In genomic region chr19:41910240-41910991, GRCh38 we compare ENCODE assay signal across 18 cellular contexts. TPM values are rescaled to one million over a fixed set of nuclear protein-coding genes. Genes with fewer than 3 reads are reported as not detected.
A peak's percentile ranks its signal among the peaks of the same experiment; 100 is the strongest.
DNase-seq lines count a peak whose midpoint lies in the region; ATAC-seq and TF ChIP-seq lines count a peak whose summit lies in the region.
"Had no signal": no experiment of that assay in that cellular context is flagged by ENCODE, and none has a peak within 500 bp of the region (broad histone marks: within the 10 kb centered on the region; RNA-seq: fewer than 3 reads in every experiment).

No MANE protein-coding gene starts in this region.

- POLR2A ChIA-PET in activated CD4-positive, alpha-beta T cell treated with anti-CD3 and anti-CD28 coated beads, Interleukin-2, amount 10 ng/mL, durations not matched to agents 7 days and 5 days (lab: Charles Lee) = no interaction called here

- no peak for TF ChIP-seq CTCF in natural killer cell (IDR thresholded peaks at IDR 0.05)

- peaks cover 25% of the 10 kb centered on the region for H3K36me3 Mint-ChIP-seq in activated CD4-positive, alpha-beta T cell treated with anti-CD3 and anti-CD28 coated beads, Interleukin-2, amount 10 ng/mL, durations not matched to agents 7 days and 5 days (ENCODE audit: low read depth)
- peaks cover 9% of the 10 kb centered on the region for H3K36me3 Mint-ChIP-seq in activated naive CD8-positive, alpha-beta T cell treated with anti-CD3 and anti-CD28 coated beads, Interleukin-2, amount 50 U/mL, for 24 hours (ENCODE audit: low read depth)
- no peaks in the 10 kb centered on the region for H3K36me3 Mint-ChIP-seq in natural killer cell

- H3K4me1 Mint-ChIP-seq in activated CD4-positive, alpha-beta T cell treated with anti-CD3 and anti-CD28 coated beads, Interleukin-2, amount 10 ng/mL, durations not matched to agents 7 days and 5 days = peaks cover 27% of the 10 kb centered on the region
- H3K4me1 Mint-ChIP-seq in activated naive CD8-positive, alpha-beta T cell treated with anti-CD3 and anti-CD28 coated beads, Interleukin-2, amount 50 U/mL, for 24 hours = peaks cover 21% of the 10 kb centered on the region
- peaks cover 32% of the 10 kb centered on the region in 2 donors for H3K4me1 Mint-ChIP-seq in natural killer cell

- H3K27ac Mint-ChIP-seq in activated CD4-positive, alpha-beta T cell treated with anti-CD3 and anti-CD28 coated beads, Interleukin-2, amount 10 ng/mL, durations not matched to agents 7 days and 5 days = peak overlapping the region; percentile 7
- peak overlapping the region; percentile 33 for H3K27ac Mint-ChIP-seq in activated naive CD8-positive, alpha-beta T cell treated with anti-CD3 and anti-CD28 coated beads, Interleukin-2, amount 50 U/mL, for 24 hours
- peak overlapping the region; percentile 45 to 84 for H3K27ac Mint-ChIP-seq in natural killer cell
- H3K27ac Mint-ChIP-seq: stimulated activated memory B cell treated with anti-CD40 and anti-IgM and Interleukin-4, amounts not matched to agents 10 μg/mL and 1 μg/mL and 100 μg/mL, for 72 hours had no signal

- intact Hi-C loops in natural killer cell (cut with micrococcal nuclease) = no loop called here

- CTCF ChIA-PET in activated CD4-positive, alpha-beta T cell treated with anti-CD3 and anti-CD28 coated beads, Interleukin-2, amount 10 ng/mL, durations not matched to agents 7 days and 5 days (lab: Charles Lee) = interaction anchor here (0.6 to 2.0 kb wide), 2 partner anchors 24 to 1426 kb away, joined by 3 to 5 read pairs; no protein-coding TSS in a partner anchor

- peak; percentile 4 for ATAC-seq in activated naive CD8-positive, alpha-beta T cell treated with anti-CD3 and anti-CD28 coated beads, Interleukin-2, amount 50 U/mL, for 24 hours
- ATAC-seq in natural killer cell = peak in 1 of 3 donors; percentile 9
- ATAC-seq: left cardiac atrium; stimulated activated memory B cell treated with anti-CD40 and anti-IgM and Interleukin-4, amounts not matched to agents 10 μg/mL and 1 μg/mL and 100 μg/mL, for 72 hours had no signal

- H3K4me3 Mint-ChIP-seq in activated CD4-positive, alpha-beta T cell treated with anti-CD3 and anti-CD28 coated beads, Interleukin-2, amount 10 ng/mL, durations not matched to agents 7 days and 5 days = no peak overlapping the region
- no peak overlapping the region for H3K4me3 Mint-ChIP-seq in activated naive CD8-positive, alpha-beta T cell treated with anti-CD3 and anti-CD28 coated beads, Interleukin-2, amount 50 U/mL, for 24 hours
- H3K4me3 Mint-ChIP-seq in natural killer cell = no peak overlapping the region
- H3K4me3 Mint-ChIP-seq: stimulated activated memory B cell treated with anti-CD40 and anti-IgM and Interleukin-4, amounts not matched to agents 10 μg/mL and 1 μg/mL and 100 μg/mL, for 72 hours had no signal

- H3K9me3 Mint-ChIP-seq in activated CD4-positive, alpha-beta T cell treated with anti-CD3 and anti-CD28 coated beads, Interleukin-2, amount 10 ng/mL, durations not matched to agents 7 days and 5 days = no peaks in the 10 kb centered on the region
- no peaks in the 10 kb centered on the region for H3K9me3 Mint-ChIP-seq in activated naive CD8-positive, alpha-beta T cell treated with anti-CD3 and anti-CD28 coated beads, Interleukin-2, amount 50 U/mL, for 24 hours
- H3K9me3 Mint-ChIP-seq in natural killer cell = no peaks in the 10 kb centered on the region
- H3K9me3 Mint-ChIP-seq: stimulated activated memory B cell treated with anti-CD40 and anti-IgM and Interleukin-4, amounts not matched to agents 10 μg/mL and 1 μg/mL and 100 μg/mL, for 72 hours had no signal

- no peak for DNase-seq in activated CD4-positive, alpha-beta T cell treated with anti-CD3 and anti-CD28 coated beads, Interleukin-2, amount 10 ng/mL, durations not matched to agents 7 days and 5 days
- no peak for DNase-seq in activated CD4-positive, alpha-beta T cell treated with anti-CD3 and anti-CD28 coated beads, Interleukin-2, amount 50 U/mL, for 1 hour
- DNase-seq in HT-29 (ENCODE audit: low spot score) (peak; percentile 28), natural killer cell (no peak), NCI-H2081 (lab: John Stamatoyannopoulos, UW) (no peak), AML-193 (lab: John Stamatoyannopoulos, UW) (no peak), epidermal melanocyte (ENCODE audit: insufficient read length, low spot score) (no peak)
- DNase-seq in activated naive CD8-positive, alpha-beta T cell treated with anti-CD3 and anti-CD28 coated beads, Interleukin-2, amount 50 U/mL, for 24 hours = no peak
- DNase-seq: activated gamma-delta T cell treated with Interleukin-2 at 50 U/mL for 16 hours; effector CD4-positive, alpha-beta T cell; hypothalamus; KG1; left cardiac atrium; NCI-H1105 treated with DMSO at 0.1 percent for 48 hours; NCI-H345; small intestine had no signal

- peaks cover 34% of the 10 kb centered on the region for H3K27me3 Mint-ChIP-seq in activated CD4-positive, alpha-beta T cell treated with anti-CD3 and anti-CD28 coated beads, Interleukin-2, amount 10 ng/mL, durations not matched to agents 7 days and 5 days
- peaks cover 27% of the 10 kb centered on the region for H3K27me3 Mint-ChIP-seq in activated naive CD8-positive, alpha-beta T cell treated with anti-CD3 and anti-CD28 coated beads, Interleukin-2, amount 50 U/mL, for 24 hours
- H3K27me3 Mint-ChIP-seq in natural killer cell (ENCODE audit: low read depth in 2 of 2) = peaks cover 0 to 18% of the 10 kb centered on the region in 2 donors

RNA-seq across cellular contexts. Expression of gene ERFL, which starts 17.8 kb away (rescaled TPM):
- 1 to 10 TPM; 1.5 to 1.6 TPM for total RNA-seq in activated CD4-positive, alpha-beta T cell treated with anti-CD3 and anti-CD28 coated beads, Interleukin-2, amount 10 ng/mL, durations not matched to agents 7 days and 5 days
- total RNA-seq in HT-29 (2014; rRNA removed; shearing (Covaris generic)) = 0.39 and 0.64 TPM in 2 replicates
- total RNA-seq in natural killer cell = 1 to 10 TPM; 1.1 to 2.1 (median 1.5) TPM
- total RNA-seq: urinary bladder had no signal

RNA-seq across cellular contexts. Expression of gene ARHGEF1, which starts 27.4 kb away (rescaled TPM):
- 100 to 1,000 TPM; 663 to 761 TPM for total RNA-seq in activated CD4-positive, alpha-beta T cell treated with anti-CD3 and anti-CD28 coated beads, Interleukin-2, amount 10 ng/mL, durations not matched to agents 7 days and 5 days
- 189 and 199 TPM in 2 replicates for total RNA-seq in HT-29 (2014; rRNA removed; shearing (Covaris generic))
- total RNA-seq in natural killer cell = 1,000 to 10,000 TPM; 1,177 to 1,409 (median 1,354) TPM

RNA-seq across cellular contexts. Expression of gene CD79A, which starts 33.3 kb away (rescaled TPM):
- 1 to 10 TPM; 2.9 to 4.7 TPM for total RNA-seq in activated CD4-positive, alpha-beta T cell treated with anti-CD3 and anti-CD28 coated beads, Interleukin-2, amount 10 ng/mL, durations not matched to agents 7 days and 5 days
- total RNA-seq in HT-29 (2014; rRNA removed; shearing (Covaris generic)) = 0.81 and 1.4 TPM in 2 replicates
- 10 to 100 TPM in 1 of 3 donors, 1 to 10 TPM in 2; 5.6 to 35.5 (median 6.0) TPM for total RNA-seq in natural killer cell

RNA-seq across cellular contexts. Expression of gene RABAC1, which starts 48.7 kb away (rescaled TPM):
- total RNA-seq in activated CD4-positive, alpha-beta T cell treated with anti-CD3 and anti-CD28 coated beads, Interleukin-2, amount 10 ng/mL, durations not matched to agents 7 days and 5 days = 10 to 100 TPM; 67.4 to 74.0 TPM
- 232 and 234 TPM in 2 replicates for total RNA-seq in HT-29 (2014; rRNA removed; shearing (Covaris generic))
- 10 to 100 TPM; 76.8 to 100.0 (median 78.4) TPM for total RNA-seq in natural killer cell

RNA-seq across cellular contexts. Expression of gene RPS19, which starts 50.4 kb away (rescaled TPM):
- total RNA-seq in activated CD4-positive, alpha-beta T cell treated with anti-CD3 and anti-CD28 coated beads, Interleukin-2, amount 10 ng/mL, durations not matched to agents 7 days and 5 days = 1,000 to 10,000 TPM; 2,679 to 3,011 TPM
- total RNA-seq in HT-29 (2014; rRNA removed; shearing (Covaris generic)) = 4,362 and 4,557 TPM in 2 replicates
- total RNA-seq in natural killer cell = 1,000 to 10,000 TPM; 1,358 to 1,814 (median 1,709) TPM

Comparison
In these comparisons a context has a peak if more than half of its experiments do, and no peak if none do; other contexts are left out.
1. H3K27ac Mint-ChIP-seq: peak in every context shown above with its lines; median percentile 64 in natural killer cell; 33 in activated naive CD8-positive, alpha-beta T cell treated with anti-CD3 and anti-CD28 coated beads, Interleukin-2, amount 50 U/mL, for 24 hours; 7 in activated CD4-positive, alpha-beta T cell treated with anti-CD3 and anti-CD28 coated beads, Interleukin-2, amount 10 ng/mL, durations not matched to agents 7 days and 5 days.